In genomic region chr5:36647046-36647445, GRCh38 we compare ENCODE assay signal across 17 cellular contexts. TPM values are rescaled to one million over a fixed set of nuclear protein-coding genes. Genes with fewer than 3 reads are reported as not detected.
"Had no signal": no experiment of that assay in that cellular context is flagged by ENCODE, and none has a peak within 500 bp of the region (broad histone marks: within the 10 kb centered on the region; RNA-seq: fewer than 3 reads in every experiment).

No MANE protein-coding gene starts in this region.

- H3K36me3 ChIP-seq: adrenal gland, gastrocnemius medialis, neutrophil, vagina had no signal

- H3K4me1 Mint-ChIP-seq: central memory CD8-positive, alpha-beta T cell; naive thymus-derived CD8-positive, alpha-beta T cell; T-helper 17 cell had no signal

- DNase-seq: activated CD4-positive, CD25-positive, alpha-beta regulatory T cell; activated naive CD4-positive, alpha-beta T cell treated with anti-CD3 and anti-CD28 coated beads, Interleukin-2, amount 50 U/mL, for 16 hours; activated T-cell treated with anti-CD3 and anti-CD28 coated beads, Interleukin-2, amount 50 U/mL, for 1 hour; adrenal gland; body of pancreas; cortex of kidney; effector memory CD4-positive, alpha-beta T cell; gastrocnemius medialis; naive thymus-derived CD8-positive, alpha-beta T cell; posterior cingulate gyrus; stimulated activated CD4-positive, alpha-beta T cell treated with anti-CD3 and anti-CD28 coated beads, Interleukin-15, amount 100 ng/mL, for 24 hours; stimulated activated CD4-positive, alpha-beta T cell treated with anti-CD3 and anti-CD28 coated beads, Interleukin-4, amount 100 ng/mL, for 4 hours; T-helper 17 cell had no signal

- H3K36me3 Mint-ChIP-seq: naive thymus-derived CD8-positive, alpha-beta T cell had no signal

- H3K4me1 ChIP-seq: adrenal gland, body of pancreas, vagina had no signal

- ATAC-seq: body of pancreas; gastrocnemius medialis; naive thymus-derived CD8-positive, alpha-beta T cell; T-helper 17 cell had no signal

- H3K9me3 ChIP-seq: adrenal gland, body of pancreas, gastrocnemius medialis, neutrophil, vagina had no signal

- H3K4me3 Mint-ChIP-seq: central memory CD8-positive, alpha-beta T cell; naive thymus-derived CD8-positive, alpha-beta T cell; T-helper 17 cell had no signal

- H3K27me3 ChIP-seq: adrenal gland, body of pancreas, gastrocnemius medialis, neutrophil, vagina had no signal

- H3K27ac Mint-ChIP-seq: naive thymus-derived CD8-positive, alpha-beta T cell; T-helper 17 cell had no signal

- H3K27ac ChIP-seq: adrenal gland, body of pancreas, gastrocnemius medialis, neutrophil, vagina had no signal

- H3K4me3 ChIP-seq: adrenal gland, body of pancreas, gastrocnemius medialis, vagina had no signal

- H3K9me3 Mint-ChIP-seq: central memory CD8-positive, alpha-beta T cell; naive thymus-derived CD8-positive, alpha-beta T cell had no signal

RNA-seq across cellular contexts. Expression of gene SLC1A3, which starts 40.6 kb away (rescaled TPM):
- total RNA-seq: lung microvascular endothelial cell; naive thymus-derived CD8-positive, alpha-beta T cell; T-helper 17 cell had no signal
- polyA plus RNA-seq: naive thymus-derived CD8-positive, alpha-beta T cell had no signal
